Comparison of ENCODE assay signal across 28 cellular contexts in genomic region chr22:20434264-20434751, GRCh38. TPM values are rescaled to one million over a fixed set of nuclear protein-coding genes. Genes with fewer than 3 reads are reported as not detected.
DNase-seq lines count a peak whose midpoint lies in the region; ATAC-seq and TF ChIP-seq lines count a peak whose summit lies in the region.
"Had no signal": no experiment of that assay in that cellular context is flagged by ENCODE, and none has a peak within 500 bp of the region (broad histone marks: within the 10 kb centered on the region; RNA-seq: fewer than 3 reads in every experiment).

No MANE protein-coding gene starts in this region.

- H3K23ac ChIP-seq in mesendoderm (ENCODE audit: low read length): no peak overlapping the region

- no peak overlapping the region for H2BK15ac ChIP-seq in mesendoderm (replicated peaks; ENCODE audit: low read depth)

- no peak overlapping the region for H4K5ac ChIP-seq in mesendoderm (ENCODE audit: low read length)

- no peak overlapping the region for H3K18ac ChIP-seq in mesendoderm (ENCODE audit: low read length)

- H3K36me3 Mint-ChIP-seq in T-helper 17 cell (ENCODE audit: low read depth) (peaks cover 3% of the 10 kb centered on the region), neural crest cell (ENCODE audit: low read depth) (no peaks in the 10 kb centered on the region), type B pancreatic cell (peaks cover 12% of the 10 kb centered on the region)
- H3K36me3 Mint-ChIP-seq: activated naive CD8-positive, alpha-beta T cell treated with anti-CD3 and anti-CD28 coated beads, Interleukin-2, amount 10 ng/mL, durations not matched to agents 7 days and 5 days; WTC11 had no signal

- no peaks in the 10 kb centered on the region for H3K9me3 ChIP-seq in T-helper 17 cell (ENCODE audit: control insufficient read depth, low read length, poor library complexity, severe bottlenecking)
- H3K9me3 ChIP-seq: Caco-2, pancreas, stomach had no signal

- WGBS in mesendoderm (ENCODE audit: extremely low coverage, insufficient coverage, low lambda C conversion rate): no CpG with 5 or more reads among the region's 12 CpGs

- H3K27ac ChIP-seq in mesendoderm (ENCODE audit: low read depth, low read length): no peak overlapping the region
- H3K27ac ChIP-seq: pancreas, SK-N-MC, stomach had no signal

- no peak overlapping the region for H3K4ac ChIP-seq in mesendoderm (ENCODE audit: low read depth, low read length)

- peaks cover 18% of the 10 kb centered on the region for H3K79me1 ChIP-seq in mesendoderm (ENCODE audit: low read length)

- no peak overlapping the region for H2BK5ac ChIP-seq in mesendoderm (ENCODE audit: low read length)

- DNase-seq in GM13977 (ENCODE audit: low spot score): peak; percentile 31
- DNase-seq in T-helper 17 cell: no peak
- DNase-seq in neural crest cell (ENCODE audit: low read depth, low spot score): no peak
- DNase-seq in type B pancreatic cell (ENCODE audit: extremely low spot score, unreplicated experiment): no peak
- no peak for DNase-seq in mesendoderm
- DNase-seq in NCI-H2107 (lab: John Stamatoyannopoulos, UW): no peak
- DNase-seq: activated CD4-positive, alpha-beta T cell treated with anti-CD3 and anti-CD28 coated beads, Interleukin-2, amount 10 ng/mL, durations not matched to agents 24 days and 14 days; activated CD8-positive, alpha-beta memory T cell treated with anti-CD3 and anti-CD28 coated beads for 24 hours; activated effector memory CD4-positive, alpha-beta T cell treated with Interleukin-2 at 50 U/mL for 16 hours; activated T-cell treated with anti-CD3 and anti-CD28 coated beads, Interleukin-2, amount 50 U/mL, for 1 hour; C1 segment of cervical spinal cord; Caco-2; central memory CD4-positive, alpha-beta T cell; islet precursor cell; naive thymus-derived CD8-positive, alpha-beta T cell; NCI-H1092; NCI-H1694; right cardiac atrium; stimulated activated CD4-positive, alpha-beta T cell treated with anti-CD3 and anti-CD28 coated beads, Interleukin-12 subunit alpha, Interleukin-12 subunit beta, amount 100 ng/mL, for 4 hours; stimulated activated CD4-positive, alpha-beta T cell treated with anti-CD3 and anti-CD28 coated beads, Interleukin-2, amount 100 ng/mL, for 48 hours; stomach; T-helper 1 cell had no signal

- H2BK120ac ChIP-seq in mesendoderm (ENCODE audit: low read depth, low read length): no peak overlapping the region

- no peak overlapping the region for H2AK5ac ChIP-seq in mesendoderm (ENCODE audit: low read length)

- peaks cover 28% of the 10 kb centered on the region for H3K4me1 Mint-ChIP-seq in T-helper 17 cell
- peaks cover 32% of the 10 kb centered on the region for H3K4me1 Mint-ChIP-seq in neural crest cell
- peaks cover 25% of the 10 kb centered on the region for H3K4me1 Mint-ChIP-seq in type B pancreatic cell (ENCODE audit: unreplicated experiment)

- H3K9ac ChIP-seq in mesendoderm (ENCODE audit: low read length): no peak overlapping the region

- no peak overlapping the region for H3K4me3 ChIP-seq in mesendoderm (ENCODE audit: low read length)
- H3K4me3 ChIP-seq: GM23338, pancreas, SK-N-MC, stomach had no signal

- no peak for ATAC-seq in T-helper 17 cell
- ATAC-seq in GM21786 (IDR thresholded peaks at IDR 0.05; ENCODE audit: unreplicated experiment): no peak
- ATAC-seq: GM23338; naive thymus-derived CD8-positive, alpha-beta T cell; pancreas; right cardiac atrium; WTC11 had no signal

- no peaks in the 10 kb centered on the region for H3K36me3 ChIP-seq in mesendoderm (ENCODE audit: control insufficient read depth, insufficient read depth, low read length)
- H3K36me3 ChIP-seq: pancreas had no signal

- no peak overlapping the region for H3K56ac ChIP-seq in mesendoderm (ENCODE audit: low read length)

- in situ Hi-C loops in GM13977 (cut with MboI; ENCODE audit: low pct_unique_long_range_greater_than_20kb, low sequenced_read_pairs, unreplicated experiment): no loop called here

- peaks cover 4% of the 10 kb centered on the region for H3K79me2 ChIP-seq in mesendoderm (ENCODE audit: control insufficient read depth, insufficient read depth, low read length)

- peaks cover 15% of the 10 kb centered on the region for H3K4me1 ChIP-seq in mesendoderm (ENCODE audit: control insufficient read depth, low read depth, low read length)

- H3K9me3 Mint-ChIP-seq in neural crest cell: no peaks in the 10 kb centered on the region
- no peaks in the 10 kb centered on the region for H3K9me3 Mint-ChIP-seq in type B pancreatic cell
- H3K9me3 Mint-ChIP-seq: activated CD4-positive, alpha-beta T cell treated with anti-CD3 and anti-CD28 coated beads, Interleukin-2, amount 10 ng/mL, durations not matched to agents 24 days and 14 days; activated naive CD8-positive, alpha-beta T cell treated with anti-CD3 and anti-CD28 coated beads, Interleukin-2, amount 10 ng/mL, durations not matched to agents 7 days and 5 days; GM23338; naive thymus-derived CD8-positive, alpha-beta T cell; WTC11 had no signal

- H3K27me3 ChIP-seq in mesendoderm (ENCODE audit: insufficient read depth, low read length, poor library complexity): peaks cover 3% of the 10 kb centered on the region

- H3K4me3 Mint-ChIP-seq in T-helper 17 cell (peak overlapping the region; percentile 59), neural crest cell (peak overlapping the region; percentile 86), type B pancreatic cell (peak overlapping the region; percentile 85)
- H3K4me3 Mint-ChIP-seq: activated CD4-positive, alpha-beta T cell treated with anti-CD3 and anti-CD28 coated beads, Interleukin-2, amount 10 ng/mL, durations not matched to agents 24 days and 14 days; activated naive CD8-positive, alpha-beta T cell treated with anti-CD3 and anti-CD28 coated beads, Interleukin-2, amount 10 ng/mL, durations not matched to agents 7 days and 5 days had no signal

- H3K27me3 Mint-ChIP-seq in T-helper 17 cell (peaks cover 35% of the 10 kb centered on the region), neural crest cell (ENCODE audit: low read depth) (peaks cover 62% of the 10 kb centered on the region), type B pancreatic cell (peaks cover 47% of the 10 kb centered on the region)

- H4K8ac ChIP-seq in mesendoderm (ENCODE audit: low read depth, low read length): no peak overlapping the region

- H3K27ac Mint-ChIP-seq in T-helper 17 cell (no peak overlapping the region), neural crest cell (ENCODE audit: unreplicated experiment) (no peak overlapping the region), type B pancreatic cell (no peak overlapping the region)
- H3K27ac Mint-ChIP-seq: activated CD4-positive, alpha-beta T cell treated with anti-CD3 and anti-CD28 coated beads, Interleukin-2, amount 10 ng/mL, durations not matched to agents 24 days and 14 days; activated naive CD8-positive, alpha-beta T cell treated with anti-CD3 and anti-CD28 coated beads, Interleukin-2, amount 10 ng/mL, durations not matched to agents 7 days and 5 days; GM23338; WTC11 had no signal

- no peak overlapping the region for H3K4me2 ChIP-seq in mesendoderm (ENCODE audit: low read length)
- H3K4me2 ChIP-seq: GM23338 had no signal

- TF ChIP-seq CTCF in GM13977 (IDR thresholded peaks at IDR 0.05; ENCODE audit: extremely low read depth, insufficient read depth, missing control alignments): no peak
- TF ChIP-seq CTCF in neural crest cell (conservative IDR thresholded peaks at IDR 0.05): no peak
- no peak for TF ChIP-seq CTCF in type B pancreatic cell (conservative IDR thresholded peaks at IDR 0.05)

RNA-seq across cellular contexts. Expression of gene SCARF2, which starts 3.3 kb away (rescaled TPM):
- total RNA-seq in T-helper 17 cell (1 to 10 TPM; 3.1 to 3.6 TPM), neural crest cell (23.1 and 23.4 TPM in 2 replicates), type B pancreatic cell (ENCODE audit: low replicate concordance) (4.2 and 21.7 TPM in 2 replicates)
- polyA plus RNA-seq in mesendoderm (2013, experiment 1 of 2): 7.9 TPM
- 7.1 TPM for polyA plus RNA-seq in mesendoderm (2013, experiment 2 of 2)

RNA-seq across cellular contexts. Expression of gene ZNF74, which starts 40.4 kb away (rescaled TPM):
- total RNA-seq in T-helper 17 cell: 1 to 10 TPM; 5.2 to 5.6 TPM
- 54.2 and 55.1 TPM in 2 replicates for total RNA-seq in neural crest cell
- total RNA-seq in type B pancreatic cell (ENCODE audit: low replicate concordance): 24.6 and 39.5 TPM in 2 replicates
- 17.1 TPM for polyA plus RNA-seq in mesendoderm (2013, experiment 1 of 2)
- 16.9 TPM for polyA plus RNA-seq in mesendoderm (2013, experiment 2 of 2)
